Comparison of ENCODE assay signal across 8 cellular contexts in genomic region chr3:126267169-126267975, GRCh38.
DNase-seq lines count a peak whose midpoint lies in the region; ATAC-seq and TF ChIP-seq lines count a peak whose summit lies in the region.

No MANE protein-coding gene starts in this region.

- TF ChIP-seq POLR2A in ovary (IDR thresholded peaks at IDR 0.05), result peak; percentile 29

- H3K4me1 ChIP-seq in HAP-1, result peaks cover 14% of the 10 kb centered on the region
- H3K4me1 ChIP-seq in adipocyte (ENCODE audit: control insufficient read depth, insufficient read depth, low read length), result peaks cover 41% of the 10 kb centered on the region
- peaks cover 7% of the 10 kb centered on the region for H3K4me1 ChIP-seq in cardiac muscle cell (ENCODE audit: low read depth)
- peaks cover 13% of the 10 kb centered on the region for H3K4me1 ChIP-seq in ovary (ENCODE audit: insufficient read depth)

- peak overlapping the region; percentile 25 for H3K4me3 ChIP-seq in HAP-1
- peak overlapping the region; percentile 67 for H3K4me3 ChIP-seq in adipocyte (ENCODE audit: low read length)
- H3K4me3 ChIP-seq in cardiac muscle cell, result peak overlapping the region; percentile 27
- H3K4me3 ChIP-seq in ovary, result peak overlapping the region; percentile 27

- H3K36me3 ChIP-seq in HAP-1 (replicated peaks) (no peaks in the 10 kb centered on the region), adipocyte (ENCODE audit: control insufficient read depth, insufficient read depth, low read length, severe bottlenecking) (no peaks in the 10 kb centered on the region), cardiac muscle cell (no peaks in the 10 kb centered on the region), ovary (no peaks in the 10 kb centered on the region)

- 1 to 2% (median 2%) methylated on average over 59 to 62 of the region's 62 CpGs for WGBS in ovary, 3 donors

- peak overlapping the region; percentile 81 for H3K9ac ChIP-seq in adipocyte (ENCODE audit: low read length)

- TF ChIP-seq EP300 in ovary (IDR thresholded peaks at IDR 0.05), result peak; percentile 48

- no peaks in the 10 kb centered on the region for H3K9me3 ChIP-seq in HAP-1
- peaks cover under 1% of the 10 kb centered on the region for H3K9me3 ChIP-seq in adipocyte (ENCODE audit: control insufficient read depth, low read length)
- no peaks in the 10 kb centered on the region for H3K9me3 ChIP-seq in cardiac muscle cell (ENCODE audit: low read depth)
- H3K9me3 ChIP-seq in ovary, result no peaks in the 10 kb centered on the region

- intact Hi-C loops in ovary (cut with DNase I), result loop anchor here (2.0 to 10.0 kb wide), 4 partner anchors 77 to 207 kb away; partner anchors contain the start of genes KLF15 (in 3 of the 4) and ZXDC (in 1 of the 4)

- TF ChIP-seq CTCF in cardiac muscle cell (IDR thresholded peaks at IDR 0.05; ENCODE audit: low read depth, low read length), result peak; percentile 33
- TF ChIP-seq CTCF in ovary (IDR thresholded peaks at IDR 0.05), result peak in 1 of 3 donors; percentile 15

- in situ Hi-C loops in HAP-1 (cut with MboI; ENCODE audit: low sequenced_read_pairs), result no loop called here

- H3K27me3 ChIP-seq in HAP-1 (ENCODE audit: low read depth), result no peaks in the 10 kb centered on the region
- H3K27me3 ChIP-seq in adipocyte (replicated peaks; ENCODE audit: control insufficient read depth, insufficient read depth, low read length), result no peaks in the 10 kb centered on the region
- H3K27me3 ChIP-seq in cardiac muscle cell, result no peaks in the 10 kb centered on the region
- H3K27me3 ChIP-seq in ovary, result no peaks in the 10 kb centered on the region

- H3K27ac ChIP-seq in cardiac muscle cell, result peak overlapping the region; percentile 96
- peak overlapping the region; percentile 83 to 90 for H3K27ac ChIP-seq in ovary

- ATAC-seq in HG02763 (IDR thresholded peaks at IDR 0.05; ENCODE audit: unreplicated experiment) (no peak), GM19452 (IDR thresholded peaks at IDR 0.05; ENCODE audit: unreplicated experiment) (no peak), HG02970 (IDR thresholded peaks at IDR 0.05; ENCODE audit: low FRiP score, unreplicated experiment) (no peak)

- DNase-seq in HAP-1 (ENCODE audit: low spot score in 2 of 2) (peak; percentile 86), adipocyte (ENCODE audit: low read depth) (peak; percentile 91), cardiac muscle cell (ENCODE audit: low read depth in 1 of 2, low spot score in 1 of 2) (peak; percentile 93 to 98), ovary (peak; percentile 77 to 90 (median 82)), NCI-H446 treated with DMSO at 0.1 percent for 48 hours (lab: John Stamatoyannopoulos, UW) (no peak)
